In genomic region chr4:22179124-22179874, GRCh38 we compare ENCODE assay signal across 13 cellular contexts.
A peak's percentile ranks its signal among the peaks of the same experiment; 100 is the strongest.
DNase-seq lines count a peak whose midpoint lies in the region; ATAC-seq, FAIRE-seq and TF ChIP-seq lines count a peak whose summit lies in the region.
"Had no signal": no experiment of that assay in that cellular context is flagged by ENCODE, and none has a peak within 500 bp of the region (broad histone marks: within the 10 kb centered on the region; RNA-seq: fewer than 3 reads in every experiment).

No MANE protein-coding gene starts in this region.

- DNase-seq in H54 (ENCODE audit: insufficient read length, low spot score) (peak; percentile 14), amniotic epithelial cell (ENCODE audit: low read depth) (peak; percentile 63), hepatic stellate cell (ENCODE audit: low spot score) (peak; percentile 6), NCI-H1105 treated with DMSO at 0.1 percent for 48 hours (lab: John Stamatoyannopoulos, UW) (no peak), NCI-H1092 (lab: John Stamatoyannopoulos, UW) (no peak), lower lobe of right lung (no peak), NCI-H146 treated with DMSO at 0.1 percent for 48 hours (lab: John Stamatoyannopoulos, UW; ENCODE audit: unreplicated experiment) (no peak)
- DNase-seq: CD4-positive, CD25-positive, alpha-beta regulatory T cell; Karpas-422 had no signal

- intact Hi-C loops in lower lobe of right lung (cut with DNase I), result no loop called here

- H3K27ac ChIP-seq in ACC112 (ENCODE audit: low read depth, low read length) (peak overlapping the region; percentile 81), lower lobe of right lung (no peak overlapping the region)
- H3K27ac ChIP-seq: tibial nerve, VCaP had no signal

- H3K9me3 ChIP-seq in lower lobe of right lung, result no peaks in the 10 kb centered on the region
- H3K9me3 ChIP-seq: tibial nerve had no signal

- H3K4me1 ChIP-seq in ACC112 (ENCODE audit: control insufficient read depth, insufficient read depth, low read length, unreplicated experiment) (peaks cover 23% of the 10 kb centered on the region), lower lobe of right lung (no peaks in the 10 kb centered on the region)
- H3K4me1 ChIP-seq: tibial nerve had no signal

- H2AFZ ChIP-seq in ACC112 (ENCODE audit: low read length, unreplicated experiment), result peak overlapping the region; percentile 4

- H3K36me3 ChIP-seq in ACC112 (ENCODE audit: insufficient read depth, low read length) (no peaks in the 10 kb centered on the region), lower lobe of right lung (no peaks in the 10 kb centered on the region)
- H3K36me3 ChIP-seq: tibial nerve had no signal

- no peak for TF ChIP-seq POLR2A in H54 (IDR thresholded peaks at IDR 0.05; ENCODE audit: low read depth, low read length)

- ATAC-seq in lower lobe of right lung, result no peak
- ATAC-seq: HCT116 had no signal

- no peaks in the 10 kb centered on the region for H3K79me2 ChIP-seq in ACC112 (ENCODE audit: control insufficient read depth, insufficient read depth, low read length, unreplicated experiment)

- peak; percentile 92 for FAIRE-seq in H54 (lab: Jason Lieb, UNC)

- H3K4me3 ChIP-seq in ACC112 (ENCODE audit: low read depth, low read length) (peak overlapping the region; percentile 5; the same call in 1 of the 2 replicates), lower lobe of right lung (no peak overlapping the region)
- H3K4me3 ChIP-seq: tibial nerve had no signal

- H3K27me3 ChIP-seq in ACC112 (ENCODE audit: insufficient read depth, low read length) (no peaks in the 10 kb centered on the region), lower lobe of right lung (ENCODE audit: low read depth) (no peaks in the 10 kb centered on the region)
- H3K27me3 ChIP-seq: tibial nerve had no signal

- TF ChIP-seq CTCF in lower lobe of right lung (IDR thresholded peaks at IDR 0.05), result no peak

Comparison
In these comparisons a context has a peak if more than half of its experiments do, and no peak if none do; other contexts are left out.
1. DNase-seq: peak in H54 (single experiment), amniotic epithelial cell (single experiment) and hepatic stellate cell (single experiment); none in NCI-H1105 treated with DMSO at 0.1 percent for 48 hours (single experiment), NCI-H1092 (single experiment), lower lobe of right lung (single experiment) and NCI-H146 treated with DMSO at 0.1 percent for 48 hours (single experiment).